17 cellular contexts compared by ENCODE assay signal in the genomic region with DNA sequence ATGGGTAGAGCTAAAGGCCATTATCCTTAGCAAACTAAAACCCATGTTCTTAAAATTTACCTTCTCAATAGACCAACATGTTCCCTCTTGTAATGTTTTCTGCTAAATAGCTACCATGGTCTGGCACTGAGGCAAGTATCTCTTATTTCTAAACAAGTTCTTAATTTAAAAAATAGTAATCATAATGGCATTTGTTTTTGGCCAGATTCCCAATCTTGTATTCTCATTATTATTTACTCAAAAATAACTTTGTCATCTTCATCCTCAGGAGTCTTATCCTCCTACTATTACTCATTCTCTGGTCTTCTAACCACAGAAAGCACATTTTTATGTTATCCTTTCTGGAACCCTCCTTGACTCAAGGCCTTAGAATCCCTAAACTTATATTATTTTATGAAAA.
DNase-seq lines count a peak whose midpoint lies in the region; ATAC-seq and TF ChIP-seq lines count a peak whose summit lies in the region.
"Had no signal": no experiment of that assay in that cellular context is flagged by ENCODE, and none has a peak within 500 bp of the region (broad histone marks: within the 10 kb centered on the region; RNA-seq: fewer than 3 reads in every experiment).

No MANE protein-coding gene starts in this region.

- no peaks in the 10 kb centered on the region for H3K36me3 ChIP-seq in fibroblast of lung (ENCODE audit: control insufficient read depth, insufficient read depth, low read length)
- no peaks in the 10 kb centered on the region for H3K36me3 ChIP-seq in mesenchymal stem cell (ENCODE audit: control insufficient read depth in 1 of 2, insufficient read depth in 2 of 2, low read depth in 1 of 2, low read length in 2 of 2)

- no peak overlapping the region for H2BK12ac ChIP-seq in mesenchymal stem cell (ENCODE audit: low read length in 2 of 2)

- H3K18ac ChIP-seq in mesenchymal stem cell (ENCODE audit: low read depth in 1 of 2, low read length in 2 of 2) = no peak overlapping the region

- H3K14ac ChIP-seq in mesenchymal stem cell (ENCODE audit: low read length in 2 of 2) = no peak overlapping the region

- H4K91ac ChIP-seq in mesenchymal stem cell (ENCODE audit: low read length) = no peak overlapping the region

- peaks cover 10% of the 10 kb centered on the region for H3K36me3 Mint-ChIP-seq in stimulated activated memory B cell treated with anti-CD40 and anti-IgM and Interleukin-4, amounts not matched to agents 10 μg/mL and 1 μg/mL and 100 μg/mL, for 72 hours
- H3K36me3 Mint-ChIP-seq: CD14-positive monocyte had no signal

- H3K27me3 Mint-ChIP-seq in stimulated activated memory B cell treated with anti-CD40 and anti-IgM and Interleukin-4, amounts not matched to agents 10 μg/mL and 1 μg/mL and 100 μg/mL, for 72 hours = no peaks in the 10 kb centered on the region

- ATAC-seq in HG03439 (IDR thresholded peaks at IDR 0.05; ENCODE audit: unreplicated experiment) = no peak
- no peak for ATAC-seq in GM18511 (IDR thresholded peaks at IDR 0.05; ENCODE audit: unreplicated experiment)
- no peak for ATAC-seq in stimulated activated memory B cell treated with anti-CD40 and anti-IgM and Interleukin-4, amounts not matched to agents 10 μg/mL and 1 μg/mL and 100 μg/mL, for 72 hours
- ATAC-seq: GM23338, HCT116 had no signal

- H3K79me2 ChIP-seq in fibroblast of lung (ENCODE audit: control insufficient read depth, insufficient read depth, low read length) = no peaks in the 10 kb centered on the region

- no peak overlapping the region for H3K9ac ChIP-seq in fibroblast of lung (ENCODE audit: insufficient read depth, low read length)
- H3K9ac ChIP-seq in mesenchymal stem cell (ENCODE audit: low read length) = no peak overlapping the region

- H3K27ac ChIP-seq in fibroblast of lung (ENCODE audit: insufficient read depth, low read length) (no peak overlapping the region), mesenchymal stem cell (ENCODE audit: low read length, poor library complexity, severe bottlenecking) (no peak overlapping the region)

- no peaks in the 10 kb centered on the region for H3K79me1 ChIP-seq in mesenchymal stem cell (replicated peaks; ENCODE audit: low read length, poor library complexity, severe bottlenecking)

- no peak overlapping the region for H3K4me3 Mint-ChIP-seq in stimulated activated memory B cell treated with anti-CD40 and anti-IgM and Interleukin-4, amounts not matched to agents 10 μg/mL and 1 μg/mL and 100 μg/mL, for 72 hours
- H3K4me3 Mint-ChIP-seq: CD14-positive monocyte, GM23338 had no signal

- H3K9me3 Mint-ChIP-seq in stimulated activated memory B cell treated with anti-CD40 and anti-IgM and Interleukin-4, amounts not matched to agents 10 μg/mL and 1 μg/mL and 100 μg/mL, for 72 hours = peaks cover 15% of the 10 kb centered on the region
- H3K9me3 Mint-ChIP-seq: GM23338 had no signal

- H4K20me1 ChIP-seq in fibroblast of lung (ENCODE audit: control insufficient read depth, extremely low read depth, insufficient read depth, low read length) = no peaks in the 10 kb centered on the region

- no peak overlapping the region for H2AK5ac ChIP-seq in mesenchymal stem cell (ENCODE audit: low read length, severe bottlenecking)

- H3K9me3 ChIP-seq in fibroblast of lung (ENCODE audit: control insufficient read depth, insufficient read depth, low read depth, low read length) (no peaks in the 10 kb centered on the region), mesenchymal stem cell (ENCODE audit: control insufficient read depth, low read length) (peaks cover 10% of the 10 kb centered on the region)

- H2BK120ac ChIP-seq in mesenchymal stem cell (ENCODE audit: low read depth, low read length) = no peak overlapping the region

- no peak overlapping the region for H3K4ac ChIP-seq in mesenchymal stem cell (ENCODE audit: low read depth in 1 of 2, low read length in 2 of 2)

- H4K8ac ChIP-seq in mesenchymal stem cell (ENCODE audit: low read length) = no peak overlapping the region

- no peak overlapping the region for H2AFZ ChIP-seq in fibroblast of lung (ENCODE audit: low read length)
- no peak overlapping the region for H2AFZ ChIP-seq in mesenchymal stem cell (ENCODE audit: low read depth, low read length)
- H2AFZ ChIP-seq: GM23338 had no signal

- H3K4me2 ChIP-seq in fibroblast of lung (ENCODE audit: extremely low read depth, insufficient read depth, low read length) (no peak overlapping the region), mesenchymal stem cell (ENCODE audit: low read length, poor library complexity, severe bottlenecking) (no peak overlapping the region)
- H3K4me2 ChIP-seq: GM23338 had no signal

- H3K4me1 ChIP-seq in fibroblast of lung (ENCODE audit: control insufficient read depth, extremely low read depth, insufficient read depth, low read length) = no peaks in the 10 kb centered on the region
- no peaks in the 10 kb centered on the region for H3K4me1 ChIP-seq in mesenchymal stem cell (ENCODE audit: control insufficient read depth, insufficient read depth, low read depth, low read length)

- H3K27ac Mint-ChIP-seq in stimulated activated memory B cell treated with anti-CD40 and anti-IgM and Interleukin-4, amounts not matched to agents 10 μg/mL and 1 μg/mL and 100 μg/mL, for 72 hours = no peak overlapping the region
- H3K27ac Mint-ChIP-seq: CD14-positive monocyte, GM23338 had no signal

- TF ChIP-seq CTCF in fibroblast of lung (conservative IDR thresholded peaks at IDR 0.05 in 1 of 2, IDR thresholded peaks at IDR 0.05 in 1 of 2; ENCODE audit: low read depth in 1 of 2, low read length in 2 of 2) = no peak

- H3K27me3 ChIP-seq in fibroblast of lung (ENCODE audit: control insufficient read depth, insufficient read depth, low read length) = no peaks in the 10 kb centered on the region
- no peaks in the 10 kb centered on the region for H3K27me3 ChIP-seq in mesenchymal stem cell (ENCODE audit: control insufficient read depth in 1 of 2, insufficient read depth in 1 of 2, low read length in 2 of 2)

- H3K4me1 Mint-ChIP-seq in stimulated activated memory B cell treated with anti-CD40 and anti-IgM and Interleukin-4, amounts not matched to agents 10 μg/mL and 1 μg/mL and 100 μg/mL, for 72 hours = no peaks in the 10 kb centered on the region

- DNase-seq in LHCN-M2 (ENCODE audit: low read depth) (peak; percentile 78), astrocyte of the hippocampus (ENCODE audit: low read depth, low spot score) (peak; percentile 3), fibroblast of lung (ENCODE audit: low read depth in 2 of 2) (peak; percentile 22 to 56), mesenchymal stem cell (peak; percentile 17)
- DNase-seq in activated CD4-positive, CD25-positive, alpha-beta regulatory T cell (lab: John Stamatoyannopoulos, UW) = no peak
- DNase-seq: DMS 273 treated with DMSO at 0.1 percent for 48 hours, GF-D8, Karpas-422, NCI-H1417, NCI-H187 treated with DMSO at 0.1 percent for 48 hours, NCI-H446 had no signal

- no peak overlapping the region for H3K23ac ChIP-seq in mesenchymal stem cell (ENCODE audit: low read length in 2 of 2)

- H2BK5ac ChIP-seq in mesenchymal stem cell (ENCODE audit: low read depth, low read length, poor library complexity, severe bottlenecking) = no peak overlapping the region

- H2BK15ac ChIP-seq in mesenchymal stem cell (ENCODE audit: low read depth, poor library complexity, severe bottlenecking) = no peak overlapping the region

- H3K4me3 ChIP-seq in fibroblast of lung (replicated peaks in 1 of 4; ENCODE audit: control extremely low read depth in 1 of 4, insufficient read depth in 1 of 4, low read depth in 3 of 4, low read length in 4 of 4) = no peak overlapping the region
- H3K4me3 ChIP-seq in mesenchymal stem cell (ENCODE audit: insufficient read depth in 1 of 2, low read depth in 1 of 2, low read length in 2 of 2) = no peak overlapping the region
- H3K4me3 ChIP-seq: GM23338 had no signal

Comparison
In these comparisons a context has a peak if more than half of its experiments do, and no peak if none do; other contexts are left out.
1. DNase-seq: peak in LHCN-M2 (single experiment), astrocyte of the hippocampus (single experiment), fibroblast of lung (2 of 2) and mesenchymal stem cell (single experiment); none in activated CD4-positive, CD25-positive, alpha-beta regulatory T cell (0 of 4).